Comparison of ENCODE assay signal across 16 cellular contexts in the genomic region with DNA sequence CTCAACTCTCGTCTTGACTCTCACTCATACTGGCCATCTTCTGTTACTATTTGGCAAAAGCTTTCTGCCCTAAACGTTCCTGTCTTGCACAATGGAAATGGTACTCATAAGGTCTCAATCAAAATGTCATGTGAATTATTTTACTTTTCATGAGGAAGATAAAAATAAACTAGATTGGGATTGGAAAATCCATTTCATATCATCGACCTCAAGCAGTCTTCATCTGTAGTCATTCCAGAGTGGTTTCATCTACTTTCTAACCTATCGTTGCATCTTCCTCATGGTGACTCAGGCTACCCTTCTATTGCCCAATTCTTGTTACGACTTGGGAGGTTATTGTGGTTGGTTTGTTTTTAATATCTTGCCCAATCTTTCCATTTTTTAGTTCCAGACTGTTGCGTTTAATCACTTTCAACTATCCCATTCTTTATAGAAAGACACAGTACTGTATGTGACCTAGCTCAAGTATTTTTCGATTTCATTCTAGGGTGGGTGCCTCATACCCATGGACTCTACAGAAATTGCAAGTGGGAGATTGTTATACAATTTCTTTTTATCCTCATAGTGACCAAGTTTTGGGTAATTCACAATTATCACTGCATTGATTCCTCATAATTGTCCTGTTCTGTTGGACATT.
A peak's percentile ranks its signal among the peaks of the same experiment; 100 is the strongest.
DNase-seq lines count a peak whose midpoint lies in the region; ATAC-seq and TF ChIP-seq lines count a peak whose summit lies in the region.
"Had no signal": no experiment of that assay in that cellular context is flagged by ENCODE, and none has a peak within 500 bp of the region (broad histone marks: within the 10 kb centered on the region; RNA-seq: fewer than 3 reads in every experiment).

No MANE protein-coding gene starts in this region.

- POLR2A ChIA-PET in AG04449 (lab: Yijun Ruan, JAX), result no interaction called here

- CTCF ChIA-PET in AG04449 (lab: Yijun Ruan, JAX), result no interaction called here

- no peak for TF ChIP-seq CTCF in AG04449 (IDR thresholded peaks at IDR 0.05; ENCODE audit: insufficient read depth, low read length, missing control alignments)

- no peak overlapping the region for H3K4me3 ChIP-seq in AG04449 (ENCODE audit: low read depth, low read length)
- H3K4me3 ChIP-seq: BLaER1, MG63, Peyer's patch had no signal

- DNase-seq in AG04449 (ENCODE audit: low read depth, low spot score) (peak; percentile 36), HCEC 1CT (peak; percentile 99), SIG-M5 treated with dmso at 0.1 percent for 504 hours (lab: John Stamatoyannopoulos, UW; ENCODE audit: unreplicated experiment) (peak; percentile 94), fibroblast of the conjunctiva (ENCODE audit: low read depth) (peak; percentile 93), T-helper 9 cell (no peak), Ammon's horn (ENCODE audit: low spot score) (no peak)
- no peak for DNase-seq in stimulated activated CD4-positive, alpha-beta T cell treated with anti-CD3 and anti-CD28 coated beads, Interleukin-4, amount 100 ng/mL, for 24 hours
- DNase-seq: H7; MG63; NCI-H446 treated with DMSO at 0.1 percent for 48 hours; Peyer's patch; posterior cingulate gyrus; stimulated activated CD4-positive, alpha-beta T cell treated with anti-CD3 and anti-CD28 coated beads, Interleukin-4, amount 100 ng/mL, for 1 hour had no signal

- no peak for ATAC-seq in HG02642 (IDR thresholded peaks at IDR 0.05; ENCODE audit: poor library complexity, unreplicated experiment)
- ATAC-seq: stimulated activated memory B cell treated with anti-CD40 and anti-IgM and Interleukin-4, amounts not matched to agents 10 μg/mL and 1 μg/mL and 100 μg/mL, for 72 hours had no signal

Comparison
In these comparisons a context has a peak if more than half of its experiments do, and no peak if none do; other contexts are left out.
1. DNase-seq: peak in AG04449 (single experiment), HCEC 1CT (single experiment), SIG-M5 treated with dmso at 0.1 percent for 504 hours (single experiment) and fibroblast of the conjunctiva (single experiment); none in T-helper 9 cell (single experiment), stimulated activated CD4-positive, alpha-beta T cell treated with anti-CD3 and anti-CD28 coated beads, Interleukin-4, amount 100 ng/mL, for 24 hours (single experiment) and Ammon's horn (single experiment).